In genomic region chr15:84716036-84716732, GRCh38 we compare ENCODE assay signal across 8 cellular contexts. TPM values are rescaled to one million over a fixed set of nuclear protein-coding genes. Genes with fewer than 3 reads are reported as not detected.
A peak's percentile ranks its signal among the peaks of the same experiment; 100 is the strongest.
DNase-seq lines count a peak whose midpoint lies in the region; ATAC-seq and TF ChIP-seq lines count a peak whose summit lies in the region.

SEC11A (minus strand) TSS chr15:84716139; CDS start chr15:84716075, 64 bp downstream.

- H3K9me3 Mint-ChIP-seq in WTC11 (no peaks in the 10 kb centered on the region), immature natural killer cell (no peaks in the 10 kb centered on the region)

- H3K4me3 ChIP-seq in AG04449 (ENCODE audit: low read depth, low read length) (peak within 1 kb of the TSS; percentile 97), cardiac fibroblast (replicated peaks in 1 of 2; ENCODE audit: low read depth in 2 of 2, low read length in 2 of 2) (peak within 1 kb of the TSS; percentile 82 to 89)

- POLR2A ChIA-PET in AG04449 (lab: Yijun Ruan, JAX), result interaction anchor here (0.6 to 2.0 kb wide), 15 partner anchors 10 to 196 kb away, joined by 3 to 18 read pairs (median 4); partner anchors contain the start of genes NMB and WDR73
- POLR2A ChIA-PET in WTC11 (lab: Charles Lee), result interaction anchor here (0.6 to 2.9 kb wide), 13 partner anchors 9 to 320 kb away, joined by 3 to 31 read pairs (median 4); partner anchors contain the start of gene WDR73

- H3K4me1 Mint-ChIP-seq in WTC11, result peaks cover 28% of the 10 kb centered on the region
- peaks cover 47 to 48% of the 10 kb centered on the region in 2 donors for H3K4me1 Mint-ChIP-seq in immature natural killer cell

- no peak for TF ChIP-seq CTCF in AG04449 (IDR thresholded peaks at IDR 0.05; ENCODE audit: insufficient read depth, low read length, missing control alignments)
- no peak for TF ChIP-seq CTCF in WTC11 (IDR thresholded peaks at IDR 0.05)
- no peak for TF ChIP-seq CTCF in cardiac fibroblast (IDR thresholded peaks at IDR 0.05; ENCODE audit: low read depth, low read length)

- ATAC-seq in GM18907 (IDR thresholded peaks at IDR 0.05; ENCODE audit: unreplicated experiment) (peak; percentile 96), HG03159 (IDR thresholded peaks at IDR 0.05; ENCODE audit: unreplicated experiment) (peak; percentile 93), WTC11 (peak; percentile 96)

- CTCF ChIA-PET in AG04449 (lab: Yijun Ruan, JAX), result interaction anchor here (0.6 to 1.7 kb wide), 6 partner anchors 9 to 303 kb away, joined by 3 to 11 read pairs (median 4); partner anchors contain the start of gene NMB
- CTCF ChIA-PET in WTC11 (lab: Charles Lee), result interaction anchor here (0.6 to 2.8 kb wide), 16 partner anchors 9 to 212 kb away, joined by 3 to 16 read pairs (median 4); partner anchors contain the start of gene WDR73

- H3K27ac Mint-ChIP-seq in WTC11 (peak within 1 kb of the TSS; percentile 97), immature natural killer cell (peak within 1 kb of the TSS; percentile 94 to 99 (median 98))

- peak within 1 kb of the TSS; percentile 91 for H3K4me3 Mint-ChIP-seq in WTC11
- peak within 1 kb of the TSS; percentile 93 to 100 (median 98) for H3K4me3 Mint-ChIP-seq in immature natural killer cell

- H3K36me3 Mint-ChIP-seq in WTC11 (peaks cover 12% of the 10 kb centered on the region), immature natural killer cell (no peaks in the 10 kb centered on the region)

- DNase-seq in AG04449 (ENCODE audit: low read depth, low spot score) (no peak), NCI-H2227 treated with DMSO at 0.1 percent for 48 hours (lab: John Stamatoyannopoulos, UW) (peak; percentile 84), WTC11 (ENCODE audit: low spot score) (peak; percentile 94), cardiac fibroblast (ENCODE audit: low read depth in 2 of 2) (peak; percentile 95 to 96), immature natural killer cell (peak; percentile 93 to 94 (median 94)), smooth muscle cell of the brain vasculature (ENCODE audit: low read depth, low spot score) (peak; percentile 74)

- H3K27me3 Mint-ChIP-seq in WTC11 (ENCODE audit: low read depth) (no peaks in the 10 kb centered on the region), immature natural killer cell (ENCODE audit: low read depth in 3 of 3) (peaks cover 2 to 7% (median 4%) of the 10 kb centered on the region in 3 donors)

TF ChIP-seq in WTC11, 78 proteins besides CTCF, POLR2A, EP300 and RAD21 (continues in another document):
- TF ChIP-seq KAT7 (CRISPR knock-in tag; IDR thresholded peaks at IDR 0.05; ENCODE audit: borderline replicate concordance) (0 out of 2 replicates have a peak, but pooled peaks have one; percentile 55), PRRX2 (CRISPR knock-in tag; IDR thresholded peaks at IDR 0.05) (no peak), PRDM15 (CRISPR knock-in tag; IDR thresholded peaks at IDR 0.05) (peak; percentile 26; the same call in 1 of the 2 replicates), USF2 (CRISPR knock-in tag; IDR thresholded peaks at IDR 0.05) (no peak), FOXP1 (CRISPR knock-in tag; IDR thresholded peaks at IDR 0.05; ENCODE audit: borderline replicate concordance) (peak; percentile 68), ZNF138 (CRISPR knock-in tag; conservative IDR thresholded peaks at IDR 0.05) (no peak), ZNF425 (CRISPR knock-in tag; conservative IDR thresholded peaks at IDR 0.05) (no peak), FOXK1 (CRISPR knock-in tag; IDR thresholded peaks at IDR 0.05) (peak; percentile 74), EMX1 (CRISPR knock-in tag; IDR thresholded peaks at IDR 0.05) (no peak), FOXJ3 (CRISPR knock-in tag; IDR thresholded peaks at IDR 0.05; ENCODE audit: borderline replicate concordance) (no peak), FOXP4 (CRISPR knock-in tag; IDR thresholded peaks at IDR 0.05) (peak; percentile 79; the same call in 1 of the 2 replicates), ESRRA (CRISPR knock-in tag; IDR thresholded peaks at IDR 0.05; ENCODE audit: borderline replicate concordance) (0 out of 2 replicates have a peak, but pooled peaks have one; percentile 52), ZNF423 (CRISPR knock-in tag; IDR thresholded peaks at IDR 0.05) (no peak), CREM (CRISPR knock-in tag; IDR thresholded peaks at IDR 0.05) (no peak), ZNF512 (CRISPR knock-in tag; IDR thresholded peaks at IDR 0.05; ENCODE audit: borderline replicate concordance) (0 out of 2 replicates have a peak, but pooled peaks have one; percentile 20), CBFB (CRISPR knock-in tag; IDR thresholded peaks at IDR 0.05; ENCODE audit: low read depth) (0 out of 2 replicates have a peak, but pooled peaks have one; percentile 82)

RNA-seq across cellular contexts. Expression of gene SEC11A, which starts in this region (rescaled TPM):
- 214 to 228 TPM (median 217 TPM) in 3 replicates for total RNA-seq in WTC11 (2021)
- polyA plus RNA-seq in immature natural killer cell, result 100 to 1,000 TPM; 173 to 210 (median 188) TPM
